1 cellular context compared by ENCODE assay signal in the genomic region with DNA sequence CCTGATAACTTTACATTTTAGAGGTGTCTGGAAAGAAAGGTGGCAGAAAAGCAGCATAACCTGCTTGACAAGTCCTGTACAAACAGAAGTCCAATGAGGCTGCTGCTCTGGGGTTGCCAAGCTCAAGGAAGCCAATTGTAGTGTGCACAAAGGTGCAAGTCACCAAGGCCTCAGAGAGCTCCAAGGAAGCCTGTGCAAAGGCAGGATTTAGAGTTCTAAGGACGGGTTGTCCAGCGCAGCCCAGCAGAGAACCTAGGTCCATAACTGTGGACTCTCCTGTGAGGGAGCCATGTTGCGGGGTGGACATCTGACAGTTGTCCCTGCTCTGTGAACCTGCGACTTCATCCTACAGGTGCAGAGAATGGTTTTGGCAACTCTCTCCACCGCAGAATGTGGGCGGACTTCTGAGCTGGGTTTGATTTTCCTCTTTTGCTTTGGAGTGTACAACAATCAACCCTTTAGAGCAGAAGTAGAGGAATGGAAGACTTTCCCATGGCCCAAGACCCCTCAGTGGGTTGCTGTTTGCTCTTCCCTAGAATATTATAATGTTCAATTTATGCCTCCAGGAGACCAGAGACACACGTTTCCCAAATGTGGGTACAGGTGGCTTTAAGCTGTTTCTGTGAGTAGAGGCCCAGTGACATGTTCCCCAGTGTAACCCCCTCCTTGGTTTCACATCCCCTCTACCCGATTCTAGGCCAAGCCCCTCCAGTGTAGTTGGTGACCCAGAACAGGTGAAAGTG.
TF ChIP-seq lines count a peak whose summit lies in the region.

No MANE protein-coding gene starts in this region.

TF ChIP-seq in SK-N-SH treated with all-trans-retinoic acid at 6 μM for 48 hours, 23 proteins besides CTCF, POLR2A, EP300 and RAD21 (continued from another document):
- TF ChIP-seq PATZ1 (CRISPR knock-in tag; IDR thresholded peaks at IDR 0.05; ENCODE audit: borderline replicate concordance) (no peak), ZC3H10 (CRISPR knock-in tag; IDR thresholded peaks at IDR 0.05) (no peak), PPARA (CRISPR knock-in tag; IDR thresholded peaks at IDR 0.05; ENCODE audit: borderline replicate concordance) (no peak)
TF ChIP-seq in SK-N-SH treated with all-trans-retinoic acid at 6 μM for 48 hours: peak in this region for 0.
